Comparison of ENCODE assay signal across 8 cellular contexts in genomic region chr18:80033181-80034067, GRCh38. TPM values are rescaled to one million over a fixed set of nuclear protein-coding genes. Genes with fewer than 3 reads are reported as not detected.
DNase-seq lines count a peak whose midpoint lies in the region; ATAC-seq and TF ChIP-seq lines count a peak whose summit lies in the region.

No MANE protein-coding gene starts in this region.

- H3K4me3 ChIP-seq in SU-DHL-6 (ENCODE audit: insufficient read depth, low read length, poor library complexity, severe bottlenecking) (peak overlapping the region; percentile 68), brain microvascular endothelial cell (ENCODE audit: low read depth, low read length) (peak overlapping the region; percentile 72), kidney epithelial cell (ENCODE audit: low read depth, low read length) (peak overlapping the region; percentile 52)

- H2AFZ ChIP-seq in SU-DHL-6 (ENCODE audit: low read depth, low read length, severe bottlenecking) = peak overlapping the region; percentile 87

- DNase-seq in stimulated activated CD4-positive, alpha-beta T cell treated with anti-CD3 and anti-CD28 coated beads, Interleukin-12 subunit alpha, Interleukin-12 subunit beta, amount 100 ng/mL, for 4 hours = peak; percentile 56
- DNase-seq in stimulated activated CD4-positive, alpha-beta T cell treated with anti-CD3 and anti-CD28 coated beads, Interleukin-15, amount 100 ng/mL, for 24 hours = no peak
- DNase-seq in brain microvascular endothelial cell (peak; percentile 83), kidney epithelial cell (ENCODE audit: low read depth) (no peak), AG08395 (ENCODE audit: low spot score) (no peak)
- peak; percentile 57 to 91 for DNase-seq in stimulated activated CD4-positive, alpha-beta T cell treated with anti-CD3 and anti-CD28 coated beads, Interleukin-4, amount 100 ng/mL, for 4 hours

- H3K9ac ChIP-seq in SU-DHL-6 (ENCODE audit: low read length) = peak overlapping the region; percentile 84

- no peaks in the 10 kb centered on the region for H3K9me3 ChIP-seq in SU-DHL-6 (ENCODE audit: insufficient read depth, low read length)

- H3K27me3 ChIP-seq in SU-DHL-6 (ENCODE audit: low read length) = no peaks in the 10 kb centered on the region
- H3K27me3 ChIP-seq in brain microvascular endothelial cell (replicated peaks) = no peaks in the 10 kb centered on the region
- no peaks in the 10 kb centered on the region for H3K27me3 ChIP-seq in kidney epithelial cell (ENCODE audit: control insufficient read depth, insufficient read depth, low read length)

- no peaks in the 10 kb centered on the region for H4K20me1 ChIP-seq in SU-DHL-6 (ENCODE audit: low read depth, low read length)

- H3K4me2 ChIP-seq in SU-DHL-6 (ENCODE audit: low read depth, low read length, poor library complexity, severe bottlenecking) = peak overlapping the region; percentile 80

- H3K9me2 ChIP-seq in SU-DHL-6 (replicated peaks; ENCODE audit: insufficient read depth, low read length) = no peaks in the 10 kb centered on the region

- H3K36me3 ChIP-seq in SU-DHL-6 (ENCODE audit: low read length) (no peaks in the 10 kb centered on the region), brain microvascular endothelial cell (replicated peaks) (no peaks in the 10 kb centered on the region), kidney epithelial cell (ENCODE audit: control insufficient read depth, insufficient read depth, low read length) (peaks cover 1% of the 10 kb centered on the region)

- H3K27ac ChIP-seq in SU-DHL-6 (ENCODE audit: low read depth, low read length) (peak overlapping the region; percentile 51), brain microvascular endothelial cell (peak overlapping the region; percentile 77)

- H3K79me2 ChIP-seq in SU-DHL-6 (ENCODE audit: insufficient read depth, low read length) = peaks cover 30% of the 10 kb centered on the region

- TF ChIP-seq CTCF in SU-DHL-6 (IDR thresholded peaks at IDR 0.05; ENCODE audit: insufficient read depth, low read length, poor library complexity, severe bottlenecking) (no peak), brain microvascular endothelial cell (IDR thresholded peaks at IDR 0.05; ENCODE audit: low read depth, low read length, missing control alignments) (no peak), kidney epithelial cell (IDR thresholded peaks at IDR 0.05; ENCODE audit: insufficient read depth, low read length, poor library complexity, severe bottlenecking) (no peak)

- in situ Hi-C loops in brain microvascular endothelial cell (cut with HindIII; ENCODE audit: low pct_ligation_motif_present, low sequenced_read_pairs) = no loop called here

- H3F3A ChIP-seq in SU-DHL-6 (ENCODE audit: insufficient read depth) = peaks cover 5% of the 10 kb centered on the region; the same call in 1 of the 2 replicates

- ATAC-seq in HG03196 (IDR thresholded peaks at IDR 0.05; ENCODE audit: unreplicated experiment) = peak; percentile 52

RNA-seq across cellular contexts. Expression of gene RBFA, which starts 0.8 kb away (rescaled TPM):
- 30.6 and 33.0 TPM in 2 replicates for total RNA-seq in kidney epithelial cell

RNA-seq across cellular contexts. Expression of gene TXNL4A, which starts 45.1 kb away (rescaled TPM):
- total RNA-seq in kidney epithelial cell = 75.4 and 79.6 TPM in 2 replicates

Comparison
In these comparisons a context has a peak if more than half of its experiments do, and no peak if none do; other contexts are left out.
1. DNase-seq: peak in stimulated activated CD4-positive, alpha-beta T cell treated with anti-CD3 and anti-CD28 coated beads, Interleukin-12 subunit alpha, Interleukin-12 subunit beta, amount 100 ng/mL, for 4 hours (single experiment), brain microvascular endothelial cell (single experiment) and stimulated activated CD4-positive, alpha-beta T cell treated with anti-CD3 and anti-CD28 coated beads, Interleukin-4, amount 100 ng/mL, for 4 hours (2 of 2); none in stimulated activated CD4-positive, alpha-beta T cell treated with anti-CD3 and anti-CD28 coated beads, Interleukin-15, amount 100 ng/mL, for 24 hours (single experiment), kidney epithelial cell (single experiment) and AG08395 (single experiment).
2. Peak in every context shown above with its lines, with median percentiles within 50 percentile points of each other: H3K4me3 ChIP-seq.